In genomic region chr19:7197169-7197759, GRCh38 we compare ENCODE assay signal across 8 cellular contexts.
DNase-seq lines count a peak whose midpoint lies in the region; ATAC-seq and TF ChIP-seq lines count a peak whose summit lies in the region.

No MANE protein-coding gene starts in this region.

- H3K36me3 Mint-ChIP-seq in activated CD4-positive, alpha-beta T cell treated with anti-CD3 and anti-CD28 coated beads, Interleukin-2, amount 10 ng/mL, durations not matched to agents 24 days and 14 days (ENCODE audit: low read depth) = no peaks in the 10 kb centered on the region

- H3K36me3 ChIP-seq in colonic mucosa = no peaks in the 10 kb centered on the region

- intact Hi-C loops in activated CD4-positive, alpha-beta T cell treated with anti-CD3 and anti-CD28 coated beads, Interleukin-2, amount 10 ng/mL, durations not matched to agents 24 days and 14 days (cut with micrococcal nuclease) = loop anchor here (1.0 to 10.0 kb wide), 6 partner anchors 18 to 720 kb away; partner anchors contain the start of genes ARHGEF18, INSR and MCOLN1
- intact Hi-C loops in colonic mucosa (cut with DNase I) = loop anchor here (5.0 kb wide), 1 partner anchor 95 kb away; the partner anchor contains the start of gene INSR

- H3K9me3 Mint-ChIP-seq in activated CD4-positive, alpha-beta T cell treated with anti-CD3 and anti-CD28 coated beads, Interleukin-2, amount 10 ng/mL, durations not matched to agents 24 days and 14 days = no peaks in the 10 kb centered on the region

- H3K27ac ChIP-seq in 22Rv1 (peak overlapping the region; percentile 91), colonic mucosa (peak overlapping the region; percentile 73)

- H3K4me3 ChIP-seq in colonic mucosa = peak overlapping the region; percentile 18

- H3K9me3 ChIP-seq in colonic mucosa = no peaks in the 10 kb centered on the region

- peaks cover 35% of the 10 kb centered on the region for H3K27me3 Mint-ChIP-seq in activated CD4-positive, alpha-beta T cell treated with anti-CD3 and anti-CD28 coated beads, Interleukin-2, amount 10 ng/mL, durations not matched to agents 24 days and 14 days

- TF ChIP-seq CTCF in 22Rv1 (IDR thresholded peaks at IDR 0.05) (no peak), colonic mucosa (IDR thresholded peaks at IDR 0.05) (no peak)

- H3K4me1 Mint-ChIP-seq in activated CD4-positive, alpha-beta T cell treated with anti-CD3 and anti-CD28 coated beads, Interleukin-2, amount 10 ng/mL, durations not matched to agents 24 days and 14 days = peaks cover 24% of the 10 kb centered on the region

- H3K9ac ChIP-seq in colonic mucosa (ENCODE audit: low read depth in 2 of 2, low read length in 2 of 2) = peak overlapping the region; percentile 60 to 74

- H3K4me3 Mint-ChIP-seq in activated CD4-positive, alpha-beta T cell treated with anti-CD3 and anti-CD28 coated beads, Interleukin-2, amount 10 ng/mL, durations not matched to agents 24 days and 14 days = peak overlapping the region; percentile 83

- H3K27ac Mint-ChIP-seq in activated CD4-positive, alpha-beta T cell treated with anti-CD3 and anti-CD28 coated beads, Interleukin-2, amount 10 ng/mL, durations not matched to agents 24 days and 14 days = peak overlapping the region; percentile 87

- H3K4me1 ChIP-seq in colonic mucosa = no peaks in the 10 kb centered on the region

- DNase-seq in NCI-H446 (lab: John Stamatoyannopoulos, UW) = peak; percentile 53 to 74
- DNase-seq in activated CD4-positive, alpha-beta T cell treated with anti-CD3 and anti-CD28 coated beads, Interleukin-2, amount 10 ng/mL, durations not matched to agents 24 days and 14 days = peak; percentile 94
- peak; percentile 89 for DNase-seq in colonic mucosa
- DNase-seq in kidney tubule cell (ENCODE audit: low spot score) = peak; percentile 97
- peak; percentile 93 for DNase-seq in stimulated activated CD4-positive, alpha-beta T cell treated with anti-CD3 and anti-CD28 coated beads, Interleukin-15, amount 100 ng/mL, for 24 hours

- ATAC-seq in GM18519 (IDR thresholded peaks at IDR 0.05; ENCODE audit: low FRiP score, unreplicated experiment) (peak; percentile 43), HG03066 (IDR thresholded peaks at IDR 0.05; ENCODE audit: low read depth, unreplicated experiment) (peak; percentile 48)

- H3K27me3 ChIP-seq in colonic mucosa = no peaks in the 10 kb centered on the region

Comparison
In these comparisons a context has a peak if more than half of its experiments do, and no peak if none do; other contexts are left out.
1. Peak in every context shown above with its lines: DNase-seq, ATAC-seq, H3K4me3 ChIP-seq and H3K27ac ChIP-seq.